In genomic region chr17:17204635-17205231, GRCh38 we compare ENCODE assay signal across 1 cellular context.
TF ChIP-seq lines count a peak whose summit lies in the region.

No MANE protein-coding gene starts in this region.

TF ChIP-seq in K562, 482 proteins besides CTCF, POLR2A, EP300 and RAD21 (continued from another document):
- TF ChIP-seq, protein P1, sequence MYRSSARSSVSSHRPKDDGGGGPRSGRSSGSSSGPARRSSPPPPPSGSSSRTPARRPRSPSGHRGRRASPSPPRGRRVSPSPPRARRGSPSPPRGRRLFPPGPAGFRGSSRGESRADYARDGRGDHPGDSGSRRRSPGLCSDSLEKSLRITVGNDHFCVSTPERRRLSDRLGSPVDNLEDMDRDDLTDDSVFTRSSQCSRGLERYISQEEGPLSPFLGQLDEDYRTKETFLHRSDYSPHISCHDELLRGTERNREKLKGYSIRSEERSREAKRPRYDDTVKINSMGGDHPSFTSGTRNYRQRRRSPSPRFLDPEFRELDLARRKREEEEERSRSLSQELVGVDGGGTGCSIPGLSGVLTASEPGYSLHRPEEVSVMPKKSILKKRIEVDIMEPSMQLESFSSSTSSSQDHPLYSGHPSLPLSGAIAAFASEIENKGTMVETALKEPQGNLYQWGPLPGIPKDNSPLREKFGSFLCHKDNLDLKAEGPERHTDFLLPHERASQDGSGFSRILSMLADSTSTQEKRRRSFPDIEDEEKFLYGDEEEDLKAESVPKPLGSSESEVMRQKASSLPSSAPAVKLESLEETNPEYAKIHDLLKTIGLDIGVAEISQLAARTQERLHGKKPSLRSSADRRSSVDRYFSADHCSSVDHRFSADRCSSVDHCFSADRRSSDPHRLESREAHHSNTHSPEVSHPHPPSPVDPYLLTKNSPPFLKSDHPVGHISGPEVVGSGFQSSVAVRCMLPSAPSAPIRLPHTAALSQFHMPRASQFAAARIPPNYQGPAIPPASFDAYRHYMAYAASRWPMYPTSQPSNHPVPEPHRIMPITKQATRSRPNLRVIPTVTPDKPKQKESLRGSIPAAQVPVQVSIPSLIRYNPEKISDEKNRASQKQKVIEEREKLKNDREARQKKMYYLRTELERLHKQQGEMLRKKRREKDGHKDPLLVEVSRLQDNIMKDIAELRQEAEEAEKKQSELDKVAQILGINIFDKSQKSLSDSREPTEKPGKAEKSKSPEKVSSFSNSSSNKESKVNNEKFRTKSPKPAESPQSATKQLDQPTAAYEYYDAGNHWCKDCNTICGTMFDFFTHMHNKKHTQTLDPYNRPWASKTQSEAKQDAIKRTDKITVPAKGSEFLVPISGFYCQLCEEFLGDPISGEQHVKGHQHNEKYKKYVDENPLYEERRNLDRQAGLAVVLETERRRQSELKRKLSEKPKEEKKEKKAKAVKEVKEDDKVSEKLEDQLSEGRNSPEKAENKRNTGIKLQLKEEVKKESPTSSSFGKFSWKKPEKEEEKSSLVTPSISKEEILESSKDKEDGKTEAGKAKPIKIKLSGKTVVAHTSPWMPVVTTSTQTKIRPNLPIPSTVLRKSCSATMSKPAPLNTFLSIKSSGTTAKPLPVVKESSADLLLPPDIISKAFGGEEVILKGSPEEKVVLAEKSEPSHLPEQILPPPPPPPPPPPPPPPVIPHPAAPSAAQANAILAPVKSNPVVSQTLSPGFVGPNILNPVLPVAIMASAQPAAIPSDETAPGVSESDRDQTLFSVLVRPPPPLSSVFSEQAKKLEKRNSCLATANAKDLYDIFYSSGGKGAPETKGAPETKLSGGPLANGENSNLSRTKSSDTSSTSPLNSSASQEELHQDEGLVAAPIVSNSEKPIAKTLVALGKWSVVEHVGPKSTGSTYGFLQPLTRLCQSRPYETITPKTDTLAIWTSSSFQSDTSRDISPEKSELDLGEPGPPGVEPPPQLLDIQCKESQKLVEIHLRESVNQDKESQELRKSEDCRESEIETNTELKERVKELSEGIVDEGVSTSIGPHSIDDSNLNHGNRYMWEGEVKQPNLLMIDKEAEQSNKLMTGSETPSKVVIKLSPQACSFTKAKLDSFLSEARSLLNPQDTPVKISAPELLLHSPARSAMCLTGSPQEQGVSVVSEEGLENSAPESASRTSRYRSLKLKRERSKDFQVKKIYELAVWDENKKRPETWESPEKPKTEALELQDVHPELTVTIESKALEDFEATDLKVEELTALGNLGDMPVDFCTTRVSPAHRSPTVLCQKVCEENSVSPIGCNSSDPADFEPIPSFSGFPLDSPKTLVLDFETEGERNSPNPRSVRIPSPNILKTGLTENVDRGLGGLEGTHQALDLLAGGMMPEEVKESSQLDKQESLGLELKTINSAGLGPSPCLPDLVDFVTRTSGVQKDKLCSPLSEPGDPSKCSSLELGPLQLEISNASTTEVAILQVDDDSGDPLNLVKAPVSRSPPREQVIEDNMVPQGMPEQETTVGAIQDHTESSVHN (IDR thresholded peaks at IDR 0.05; ENCODE audit: borderline replicate concordance in 1 of 2, low read depth in 1 of 2), result no peak
- no peak for TF ChIP-seq BRF2 (IDR thresholded peaks at IDR 0.05; ENCODE audit: borderline replicate concordance, insufficient read depth, insufficient read length)
